ENCODE assay signal across 1 cellular context in the genomic region with DNA sequence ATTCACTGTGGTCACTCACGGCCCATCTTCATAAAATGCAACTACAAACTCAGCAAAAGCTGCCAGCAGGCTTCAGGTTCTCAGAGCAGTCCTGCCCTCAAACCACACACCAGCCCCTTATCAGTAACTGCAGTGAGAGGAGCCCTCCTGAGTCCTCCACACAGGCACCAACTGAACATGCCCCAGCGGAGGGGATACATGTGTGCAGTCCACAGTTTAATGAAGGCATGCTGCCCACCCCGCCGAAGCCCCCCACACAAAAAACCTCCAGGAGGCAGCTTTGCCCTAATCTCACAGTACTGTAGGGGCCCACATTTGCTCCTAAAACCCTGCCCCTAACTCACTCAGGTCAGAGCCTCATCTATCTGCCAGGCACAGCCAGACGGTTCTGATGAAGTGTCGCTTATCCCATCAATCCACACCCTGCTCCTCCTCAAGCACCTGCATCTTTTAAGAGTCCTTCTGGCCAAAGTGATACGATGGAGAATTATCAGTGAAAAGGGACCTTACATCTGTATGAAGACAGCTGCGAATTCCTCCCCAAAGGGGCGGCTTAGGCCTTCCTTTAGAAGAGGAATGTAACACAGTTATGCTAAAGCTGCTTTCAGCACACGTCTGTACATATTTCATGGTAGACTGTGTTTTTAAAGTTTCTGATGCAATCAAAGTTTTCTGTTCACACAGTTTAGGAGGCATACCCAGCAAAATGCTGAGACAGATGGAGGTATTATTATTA.
TF ChIP-seq lines count a peak whose summit lies in the region.

No MANE protein-coding gene starts in this region.

TF ChIP-seq in K562, 482 proteins besides CTCF, POLR2A, EP300 and RAD21 (continued from another document and continues in another):
- TF ChIP-seq, protein P1, sequence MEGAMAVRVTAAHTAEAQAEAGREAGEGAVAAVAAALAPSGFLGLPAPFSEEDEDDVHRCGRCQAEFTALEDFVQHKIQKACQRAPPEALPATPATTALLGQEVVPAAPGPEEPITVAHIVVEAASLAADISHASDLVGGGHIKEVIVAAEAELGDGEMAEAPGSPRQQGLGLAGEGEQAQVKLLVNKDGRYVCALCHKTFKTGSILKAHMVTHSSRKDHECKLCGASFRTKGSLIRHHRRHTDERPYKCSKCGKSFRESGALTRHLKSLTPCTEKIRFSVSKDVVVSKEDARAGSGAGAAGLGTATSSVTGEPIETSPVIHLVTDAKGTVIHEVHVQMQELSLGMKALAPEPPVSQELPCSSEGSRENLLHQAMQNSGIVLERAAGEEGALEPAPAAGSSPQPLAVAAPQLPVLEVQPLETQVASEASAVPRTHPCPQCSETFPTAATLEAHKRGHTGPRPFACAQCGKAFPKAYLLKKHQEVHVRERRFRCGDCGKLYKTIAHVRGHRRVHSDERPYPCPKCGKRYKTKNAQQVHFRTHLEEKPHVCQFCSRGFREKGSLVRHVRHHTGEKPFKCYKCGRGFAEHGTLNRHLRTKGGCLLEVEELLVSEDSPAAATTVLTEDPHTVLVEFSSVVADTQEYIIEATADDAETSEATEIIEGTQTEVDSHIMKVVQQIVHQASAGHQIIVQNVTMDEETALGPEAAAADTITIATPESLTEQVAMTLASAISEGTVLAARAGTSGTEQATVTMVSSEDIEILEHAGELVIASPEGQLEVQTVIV (CRISPR knock-in tag; IDR thresholded peaks at IDR 0.05; ENCODE audit: borderline replicate concordance) = no peak
- TF ChIP-seq ZBTB7A (IDR thresholded peaks at IDR 0.05; ENCODE audit: borderline replicate concordance, control insufficient read depth, low read depth, low read length) (peak; percentile 79; the same call in 1 of the 2 replicates), PML (IDR thresholded peaks at IDR 0.05; ENCODE audit: low read length) (peak; percentile 100), ZNF212 (CRISPR knock-in tag; IDR thresholded peaks at IDR 0.05) (no peak), ZNF586 (CRISPR knock-in tag; conservative IDR thresholded peaks at IDR 0.05) (no peak), ZBTB1 (CRISPR knock-in tag; IDR thresholded peaks at IDR 0.05; ENCODE audit: borderline replicate concordance, low read depth) (no peak), TRIM28 (IDR thresholded peaks at IDR 0.05) (peak; percentile 72), SRSF3 (IDR thresholded peaks at IDR 0.05; ENCODE audit: insufficient read depth, low read length) (no peak), FOXJ3 (CRISPR knock-in tag; IDR thresholded peaks at IDR 0.05) (no peak), SRSF7 (optimal IDR thresholded peaks at IDR 0.05; ENCODE audit: low read depth, low read length) (no peak), GATAD2B (IDR thresholded peaks at IDR 0.05; ENCODE audit: borderline replicate concordance) (peak; percentile 94), SMAD1 (IDR thresholded peaks at IDR 0.05; ENCODE audit: low read depth, low read length, partially characterized antibody) (peak; percentile 88), ZNF445 (CRISPR knock-in tag; IDR thresholded peaks at IDR 0.05; ENCODE audit: low read depth) (no peak), CBX5 (IDR thresholded peaks at IDR 0.05; ENCODE audit: borderline replicate concordance, low read depth) (no peak), CTBP1 (IDR thresholded peaks at IDR 0.05; ENCODE audit: borderline replicate concordance) (peak; percentile 100)
- TF ChIP-seq, protein P2, sequence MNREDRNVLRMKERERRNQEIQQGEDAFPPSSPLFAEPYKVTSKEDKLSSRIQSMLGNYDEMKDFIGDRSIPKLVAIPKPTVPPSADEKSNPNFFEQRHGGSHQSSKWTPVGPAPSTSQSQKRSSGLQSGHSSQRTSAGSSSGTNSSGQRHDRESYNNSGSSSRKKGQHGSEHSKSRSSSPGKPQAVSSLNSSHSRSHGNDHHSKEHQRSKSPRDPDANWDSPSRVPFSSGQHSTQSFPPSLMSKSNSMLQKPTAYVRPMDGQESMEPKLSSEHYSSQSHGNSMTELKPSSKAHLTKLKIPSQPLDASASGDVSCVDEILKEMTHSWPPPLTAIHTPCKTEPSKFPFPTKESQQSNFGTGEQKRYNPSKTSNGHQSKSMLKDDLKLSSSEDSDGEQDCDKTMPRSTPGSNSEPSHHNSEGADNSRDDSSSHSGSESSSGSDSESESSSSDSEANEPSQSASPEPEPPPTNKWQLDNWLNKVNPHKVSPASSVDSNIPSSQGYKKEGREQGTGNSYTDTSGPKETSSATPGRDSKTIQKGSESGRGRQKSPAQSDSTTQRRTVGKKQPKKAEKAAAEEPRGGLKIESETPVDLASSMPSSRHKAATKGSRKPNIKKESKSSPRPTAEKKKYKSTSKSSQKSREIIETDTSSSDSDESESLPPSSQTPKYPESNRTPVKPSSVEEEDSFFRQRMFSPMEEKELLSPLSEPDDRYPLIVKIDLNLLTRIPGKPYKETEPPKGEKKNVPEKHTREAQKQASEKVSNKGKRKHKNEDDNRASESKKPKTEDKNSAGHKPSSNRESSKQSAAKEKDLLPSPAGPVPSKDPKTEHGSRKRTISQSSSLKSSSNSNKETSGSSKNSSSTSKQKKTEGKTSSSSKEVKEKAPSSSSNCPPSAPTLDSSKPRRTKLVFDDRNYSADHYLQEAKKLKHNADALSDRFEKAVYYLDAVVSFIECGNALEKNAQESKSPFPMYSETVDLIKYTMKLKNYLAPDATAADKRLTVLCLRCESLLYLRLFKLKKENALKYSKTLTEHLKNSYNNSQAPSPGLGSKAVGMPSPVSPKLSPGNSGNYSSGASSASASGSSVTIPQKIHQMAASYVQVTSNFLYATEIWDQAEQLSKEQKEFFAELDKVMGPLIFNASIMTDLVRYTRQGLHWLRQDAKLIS (CRISPR knock-in tag; IDR thresholded peaks at IDR 0.05) = 0 out of 2 replicates have a peak, but pooled peaks have one; percentile 52
- TF ChIP-seq, protein P3, sequence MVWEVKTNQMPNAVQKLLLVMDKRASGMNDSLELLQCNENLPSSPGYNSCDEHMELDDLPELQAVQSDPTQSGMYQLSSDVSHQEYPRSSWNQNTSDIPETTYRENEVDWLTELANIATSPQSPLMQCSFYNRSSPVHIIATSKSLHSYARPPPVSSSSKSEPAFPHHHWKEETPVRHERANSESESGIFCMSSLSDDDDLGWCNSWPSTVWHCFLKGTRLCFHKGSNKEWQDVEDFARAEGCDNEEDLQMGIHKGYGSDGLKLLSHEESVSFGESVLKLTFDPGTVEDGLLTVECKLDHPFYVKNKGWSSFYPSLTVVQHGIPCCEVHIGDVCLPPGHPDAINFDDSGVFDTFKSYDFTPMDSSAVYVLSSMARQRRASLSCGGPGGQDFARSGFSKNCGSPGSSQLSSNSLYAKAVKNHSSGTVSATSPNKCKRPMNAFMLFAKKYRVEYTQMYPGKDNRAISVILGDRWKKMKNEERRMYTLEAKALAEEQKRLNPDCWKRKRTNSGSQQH (CRISPR knock-in tag; IDR thresholded peaks at IDR 0.05) = peak; percentile 57
- TF ChIP-seq, protein P4, sequence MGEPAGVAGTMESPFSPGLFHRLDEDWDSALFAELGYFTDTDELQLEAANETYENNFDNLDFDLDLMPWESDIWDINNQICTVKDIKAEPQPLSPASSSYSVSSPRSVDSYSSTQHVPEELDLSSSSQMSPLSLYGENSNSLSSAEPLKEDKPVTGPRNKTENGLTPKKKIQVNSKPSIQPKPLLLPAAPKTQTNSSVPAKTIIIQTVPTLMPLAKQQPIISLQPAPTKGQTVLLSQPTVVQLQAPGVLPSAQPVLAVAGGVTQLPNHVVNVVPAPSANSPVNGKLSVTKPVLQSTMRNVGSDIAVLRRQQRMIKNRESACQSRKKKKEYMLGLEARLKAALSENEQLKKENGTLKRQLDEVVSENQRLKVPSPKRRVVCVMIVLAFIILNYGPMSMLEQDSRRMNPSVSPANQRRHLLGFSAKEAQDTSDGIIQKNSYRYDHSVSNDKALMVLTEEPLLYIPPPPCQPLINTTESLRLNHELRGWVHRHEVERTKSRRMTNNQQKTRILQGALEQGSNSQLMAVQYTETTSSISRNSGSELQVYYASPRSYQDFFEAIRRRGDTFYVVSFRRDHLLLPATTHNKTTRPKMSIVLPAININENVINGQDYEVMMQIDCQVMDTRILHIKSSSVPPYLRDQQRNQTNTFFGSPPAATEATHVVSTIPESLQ (CRISPR knock-in tag; IDR thresholded peaks at IDR 0.05) = no peak
- TF ChIP-seq, protein P5, sequence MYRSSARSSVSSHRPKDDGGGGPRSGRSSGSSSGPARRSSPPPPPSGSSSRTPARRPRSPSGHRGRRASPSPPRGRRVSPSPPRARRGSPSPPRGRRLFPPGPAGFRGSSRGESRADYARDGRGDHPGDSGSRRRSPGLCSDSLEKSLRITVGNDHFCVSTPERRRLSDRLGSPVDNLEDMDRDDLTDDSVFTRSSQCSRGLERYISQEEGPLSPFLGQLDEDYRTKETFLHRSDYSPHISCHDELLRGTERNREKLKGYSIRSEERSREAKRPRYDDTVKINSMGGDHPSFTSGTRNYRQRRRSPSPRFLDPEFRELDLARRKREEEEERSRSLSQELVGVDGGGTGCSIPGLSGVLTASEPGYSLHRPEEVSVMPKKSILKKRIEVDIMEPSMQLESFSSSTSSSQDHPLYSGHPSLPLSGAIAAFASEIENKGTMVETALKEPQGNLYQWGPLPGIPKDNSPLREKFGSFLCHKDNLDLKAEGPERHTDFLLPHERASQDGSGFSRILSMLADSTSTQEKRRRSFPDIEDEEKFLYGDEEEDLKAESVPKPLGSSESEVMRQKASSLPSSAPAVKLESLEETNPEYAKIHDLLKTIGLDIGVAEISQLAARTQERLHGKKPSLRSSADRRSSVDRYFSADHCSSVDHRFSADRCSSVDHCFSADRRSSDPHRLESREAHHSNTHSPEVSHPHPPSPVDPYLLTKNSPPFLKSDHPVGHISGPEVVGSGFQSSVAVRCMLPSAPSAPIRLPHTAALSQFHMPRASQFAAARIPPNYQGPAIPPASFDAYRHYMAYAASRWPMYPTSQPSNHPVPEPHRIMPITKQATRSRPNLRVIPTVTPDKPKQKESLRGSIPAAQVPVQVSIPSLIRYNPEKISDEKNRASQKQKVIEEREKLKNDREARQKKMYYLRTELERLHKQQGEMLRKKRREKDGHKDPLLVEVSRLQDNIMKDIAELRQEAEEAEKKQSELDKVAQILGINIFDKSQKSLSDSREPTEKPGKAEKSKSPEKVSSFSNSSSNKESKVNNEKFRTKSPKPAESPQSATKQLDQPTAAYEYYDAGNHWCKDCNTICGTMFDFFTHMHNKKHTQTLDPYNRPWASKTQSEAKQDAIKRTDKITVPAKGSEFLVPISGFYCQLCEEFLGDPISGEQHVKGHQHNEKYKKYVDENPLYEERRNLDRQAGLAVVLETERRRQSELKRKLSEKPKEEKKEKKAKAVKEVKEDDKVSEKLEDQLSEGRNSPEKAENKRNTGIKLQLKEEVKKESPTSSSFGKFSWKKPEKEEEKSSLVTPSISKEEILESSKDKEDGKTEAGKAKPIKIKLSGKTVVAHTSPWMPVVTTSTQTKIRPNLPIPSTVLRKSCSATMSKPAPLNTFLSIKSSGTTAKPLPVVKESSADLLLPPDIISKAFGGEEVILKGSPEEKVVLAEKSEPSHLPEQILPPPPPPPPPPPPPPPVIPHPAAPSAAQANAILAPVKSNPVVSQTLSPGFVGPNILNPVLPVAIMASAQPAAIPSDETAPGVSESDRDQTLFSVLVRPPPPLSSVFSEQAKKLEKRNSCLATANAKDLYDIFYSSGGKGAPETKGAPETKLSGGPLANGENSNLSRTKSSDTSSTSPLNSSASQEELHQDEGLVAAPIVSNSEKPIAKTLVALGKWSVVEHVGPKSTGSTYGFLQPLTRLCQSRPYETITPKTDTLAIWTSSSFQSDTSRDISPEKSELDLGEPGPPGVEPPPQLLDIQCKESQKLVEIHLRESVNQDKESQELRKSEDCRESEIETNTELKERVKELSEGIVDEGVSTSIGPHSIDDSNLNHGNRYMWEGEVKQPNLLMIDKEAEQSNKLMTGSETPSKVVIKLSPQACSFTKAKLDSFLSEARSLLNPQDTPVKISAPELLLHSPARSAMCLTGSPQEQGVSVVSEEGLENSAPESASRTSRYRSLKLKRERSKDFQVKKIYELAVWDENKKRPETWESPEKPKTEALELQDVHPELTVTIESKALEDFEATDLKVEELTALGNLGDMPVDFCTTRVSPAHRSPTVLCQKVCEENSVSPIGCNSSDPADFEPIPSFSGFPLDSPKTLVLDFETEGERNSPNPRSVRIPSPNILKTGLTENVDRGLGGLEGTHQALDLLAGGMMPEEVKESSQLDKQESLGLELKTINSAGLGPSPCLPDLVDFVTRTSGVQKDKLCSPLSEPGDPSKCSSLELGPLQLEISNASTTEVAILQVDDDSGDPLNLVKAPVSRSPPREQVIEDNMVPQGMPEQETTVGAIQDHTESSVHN (IDR thresholded peaks at IDR 0.05; ENCODE audit: borderline replicate concordance in 1 of 2, low read depth in 1 of 2) = 0 out of 4 replicates have a peak, but pooled peaks of 1 of the 2 experiments have one; percentile 43
- TF ChIP-seq, protein P6, sequence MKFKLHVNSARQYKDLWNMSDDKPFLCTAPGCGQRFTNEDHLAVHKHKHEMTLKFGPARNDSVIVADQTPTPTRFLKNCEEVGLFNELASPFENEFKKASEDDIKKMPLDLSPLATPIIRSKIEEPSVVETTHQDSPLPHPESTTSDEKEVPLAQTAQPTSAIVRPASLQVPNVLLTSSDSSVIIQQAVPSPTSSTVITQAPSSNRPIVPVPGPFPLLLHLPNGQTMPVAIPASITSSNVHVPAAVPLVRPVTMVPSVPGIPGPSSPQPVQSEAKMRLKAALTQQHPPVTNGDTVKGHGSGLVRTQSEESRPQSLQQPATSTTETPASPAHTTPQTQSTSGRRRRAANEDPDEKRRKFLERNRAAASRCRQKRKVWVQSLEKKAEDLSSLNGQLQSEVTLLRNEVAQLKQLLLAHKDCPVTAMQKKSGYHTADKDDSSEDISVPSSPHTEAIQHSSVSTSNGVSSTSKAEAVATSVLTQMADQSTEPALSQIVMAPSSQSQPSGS (CRISPR knock-in tag; IDR thresholded peaks at IDR 0.05) = no peak
- TF ChIP-seq, protein P7, sequence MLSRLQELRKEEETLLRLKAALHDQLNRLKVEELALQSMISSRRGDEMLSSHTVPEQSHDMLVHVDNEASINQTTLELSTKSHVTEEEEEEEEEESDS (CRISPR knock-in tag; IDR thresholded peaks at IDR 0.05) = no peak
- TF ChIP-seq, protein P8, sequence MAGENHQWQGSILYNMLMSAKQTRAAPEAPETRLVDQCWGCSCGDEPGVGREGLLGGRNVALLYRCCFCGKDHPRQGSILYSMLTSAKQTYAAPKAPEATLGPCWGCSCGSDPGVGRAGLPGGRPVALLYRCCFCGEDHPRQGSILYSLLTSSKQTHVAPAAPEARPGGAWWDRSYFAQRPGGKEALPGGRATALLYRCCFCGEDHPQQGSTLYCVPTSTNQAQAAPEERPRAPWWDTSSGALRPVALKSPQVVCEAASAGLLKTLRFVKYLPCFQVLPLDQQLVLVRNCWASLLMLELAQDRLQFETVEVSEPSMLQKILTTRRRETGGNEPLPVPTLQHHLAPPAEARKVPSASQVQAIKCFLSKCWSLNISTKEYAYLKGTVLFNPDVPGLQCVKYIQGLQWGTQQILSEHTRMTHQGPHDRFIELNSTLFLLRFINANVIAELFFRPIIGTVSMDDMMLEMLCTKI (IDR thresholded peaks at IDR 0.05; ENCODE audit: partially characterized antibody) = no peak
- TF ChIP-seq, protein P9, sequence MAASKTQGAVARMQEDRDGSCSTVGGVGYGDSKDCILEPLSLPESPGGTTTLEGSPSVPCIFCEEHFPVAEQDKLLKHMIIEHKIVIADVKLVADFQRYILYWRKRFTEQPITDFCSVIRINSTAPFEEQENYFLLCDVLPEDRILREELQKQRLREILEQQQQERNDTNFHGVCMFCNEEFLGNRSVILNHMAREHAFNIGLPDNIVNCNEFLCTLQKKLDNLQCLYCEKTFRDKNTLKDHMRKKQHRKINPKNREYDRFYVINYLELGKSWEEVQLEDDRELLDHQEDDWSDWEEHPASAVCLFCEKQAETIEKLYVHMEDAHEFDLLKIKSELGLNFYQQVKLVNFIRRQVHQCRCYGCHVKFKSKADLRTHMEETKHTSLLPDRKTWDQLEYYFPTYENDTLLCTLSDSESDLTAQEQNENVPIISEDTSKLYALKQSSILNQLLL (CRISPR knock-in tag; IDR thresholded peaks at IDR 0.05; ENCODE audit: borderline replicate concordance) = no peak
